Comparison of ENCODE assay signal across 2 cellular contexts in genomic region chr10:123424537-123424936, GRCh38.
"Had no signal": no experiment of that assay in that cellular context is flagged by ENCODE, and none has a peak within 500 bp of the region (broad histone marks: within the 10 kb centered on the region; RNA-seq: fewer than 3 reads in every experiment).

No MANE protein-coding gene starts in this region.

- DNase-seq: GDM1, GF-D8 had no signal
